11 cellular contexts compared by ENCODE assay signal in the genomic region with DNA sequence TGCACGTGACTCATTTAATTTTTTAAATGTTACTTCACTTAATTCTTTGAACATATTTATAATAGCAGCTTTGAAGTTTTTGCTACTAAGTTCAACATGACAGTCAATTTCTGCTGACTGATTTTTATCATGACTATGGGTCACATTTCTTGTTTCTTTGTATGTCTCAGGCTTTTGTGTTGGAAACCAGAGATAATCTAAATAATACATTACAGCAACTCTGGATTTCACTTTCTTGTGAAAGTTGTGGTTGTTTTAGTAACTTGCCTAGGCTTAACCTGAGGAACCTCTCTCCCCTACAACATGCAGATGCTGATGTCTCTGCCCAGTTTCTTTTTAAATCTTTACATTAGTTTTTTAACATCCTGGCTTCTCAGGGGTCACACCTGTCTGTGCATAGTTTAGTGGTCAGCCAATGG.
A peak's percentile ranks its signal among the peaks of the same experiment; 100 is the strongest.
DNase-seq lines count a peak whose midpoint lies in the region; ATAC-seq and TF ChIP-seq lines count a peak whose summit lies in the region.
"Had no signal": no experiment of that assay in that cellular context is flagged by ENCODE, and none has a peak within 500 bp of the region (broad histone marks: within the 10 kb centered on the region; RNA-seq: fewer than 3 reads in every experiment).

No MANE protein-coding gene starts in this region.

- H3K4me3 ChIP-seq in BE2C (ENCODE audit: low read depth, low read length): no peak overlapping the region

- TF ChIP-seq CTCF in BE2C (IDR thresholded peaks at IDR 0.05; ENCODE audit: low read depth, low read length): no peak

- H3K9me3 ChIP-seq in BE2C: no peaks in the 10 kb centered on the region

- DNase-seq in activated T-cell treated with anti-CD3 and anti-CD28 coated beads, Interleukin-2, amount 50 U/mL, for 72 hours: peak in 1 of 2 donors; percentile 13
- no peak for DNase-seq in activated T-cell treated with anti-CD3 and anti-CD28 coated beads, Interleukin-2, amount 50 U/mL, for 48 hours
- DNase-seq in HCEC 1CT (peak; percentile 4), BE2C (no peak), C1 segment of cervical spinal cord (lab: John Stamatoyannopoulos, UW) (no peak)
- DNase-seq in natural killer cell treated with Interleukin-12 subunit alpha and Interleukin-12 subunit beta and Interleukin-15 and Interleukin-18, amount 100 ng/mL, for 72 hours (ENCODE audit: low spot score): no peak
- DNase-seq: effector CD4-positive, alpha-beta T cell; NCI-H1105 had no signal

- H3K36me3 Mint-ChIP-seq in activated T-cell treated with anti-CD3 and anti-CD28 coated beads, Interleukin-2, amount 50 U/mL, for 72 hours (ENCODE audit: insufficient read depth in 2 of 2): peaks cover 2 to 3% of the 10 kb centered on the region in 2 donors
- no peaks in the 10 kb centered on the region for H3K36me3 Mint-ChIP-seq in stimulated activated naive CD8-positive, alpha-beta T cell treated with anti-CD3 and anti-CD28 coated beads, Interleukin-15, Interleukin-2, amounts not matched to agents 100 ng/mL and 50 ng/mL, for 24 hours (ENCODE audit: low read depth)
- no peaks in the 10 kb centered on the region for H3K36me3 Mint-ChIP-seq in natural killer cell treated with Interleukin-12 subunit alpha and Interleukin-12 subunit beta and Interleukin-15 and Interleukin-18, amount 100 ng/mL, for 72 hours

- H3K4me1 Mint-ChIP-seq in activated T-cell treated with anti-CD3 and anti-CD28 coated beads, Interleukin-2, amount 50 U/mL, for 72 hours (ENCODE audit: low read depth): peaks cover 53% of the 10 kb centered on the region
- peaks cover 52% of the 10 kb centered on the region for H3K4me1 Mint-ChIP-seq in stimulated activated naive CD8-positive, alpha-beta T cell treated with anti-CD3 and anti-CD28 coated beads, Interleukin-15, Interleukin-2, amounts not matched to agents 100 ng/mL and 50 ng/mL, for 24 hours (ENCODE audit: low read depth)
- H3K4me1 Mint-ChIP-seq in natural killer cell treated with Interleukin-12 subunit alpha and Interleukin-12 subunit beta and Interleukin-15 and Interleukin-18, amount 100 ng/mL, for 72 hours (ENCODE audit: low read depth in 2 of 2): no peaks in the 10 kb centered on the region

- H3K36me3 ChIP-seq in BE2C: no peaks in the 10 kb centered on the region

- peak overlapping the region; percentile 24 to 27 for H3K4me3 Mint-ChIP-seq in activated T-cell treated with anti-CD3 and anti-CD28 coated beads, Interleukin-2, amount 50 U/mL, for 72 hours
- peak overlapping the region; percentile 23 for H3K4me3 Mint-ChIP-seq in stimulated activated naive CD8-positive, alpha-beta T cell treated with anti-CD3 and anti-CD28 coated beads, Interleukin-15, Interleukin-2, amounts not matched to agents 100 ng/mL and 50 ng/mL, for 24 hours
- no peak overlapping the region for H3K4me3 Mint-ChIP-seq in natural killer cell treated with Interleukin-12 subunit alpha and Interleukin-12 subunit beta and Interleukin-15 and Interleukin-18, amount 100 ng/mL, for 72 hours
- H3K4me3 Mint-ChIP-seq: nephron had no signal

- peak overlapping the region; percentile 83 for H3K27ac Mint-ChIP-seq in activated T-cell treated with anti-CD3 and anti-CD28 coated beads, Interleukin-2, amount 50 U/mL, for 72 hours
- H3K27ac Mint-ChIP-seq in stimulated activated naive CD8-positive, alpha-beta T cell treated with anti-CD3 and anti-CD28 coated beads, Interleukin-15, Interleukin-2, amounts not matched to agents 100 ng/mL and 50 ng/mL, for 24 hours: peak overlapping the region; percentile 74
- H3K27ac Mint-ChIP-seq in natural killer cell treated with Interleukin-12 subunit alpha and Interleukin-12 subunit beta and Interleukin-15 and Interleukin-18, amount 100 ng/mL, for 72 hours: no peak overlapping the region
- H3K27ac Mint-ChIP-seq: nephron had no signal

- no peaks in the 10 kb centered on the region for H3K4me1 ChIP-seq in BE2C

- H3K9me3 Mint-ChIP-seq in activated T-cell treated with anti-CD3 and anti-CD28 coated beads, Interleukin-2, amount 50 U/mL, for 72 hours: peaks cover 1% of the 10 kb centered on the region in 2 donors
- H3K9me3 Mint-ChIP-seq in stimulated activated naive CD8-positive, alpha-beta T cell treated with anti-CD3 and anti-CD28 coated beads, Interleukin-15, Interleukin-2, amounts not matched to agents 100 ng/mL and 50 ng/mL, for 24 hours: no peaks in the 10 kb centered on the region
- H3K9me3 Mint-ChIP-seq in natural killer cell treated with Interleukin-12 subunit alpha and Interleukin-12 subunit beta and Interleukin-15 and Interleukin-18, amount 100 ng/mL, for 72 hours: no peaks in the 10 kb centered on the region
- H3K9me3 Mint-ChIP-seq: nephron had no signal

- peak; percentile 82 to 85 for ATAC-seq in activated T-cell treated with anti-CD3 and anti-CD28 coated beads, Interleukin-2, amount 50 U/mL, for 72 hours (replicated peaks in 1 of 2)
- peak; percentile 74 for ATAC-seq in HG03442 (IDR thresholded peaks at IDR 0.05; ENCODE audit: unreplicated experiment)
- no peak for ATAC-seq in natural killer cell treated with Interleukin-12 subunit alpha and Interleukin-12 subunit beta and Interleukin-15 and Interleukin-18, amount 100 ng/mL, for 72 hours

- peaks cover 41% of the 10 kb centered on the region for H3K27me3 Mint-ChIP-seq in activated T-cell treated with anti-CD3 and anti-CD28 coated beads, Interleukin-2, amount 50 U/mL, for 72 hours (ENCODE audit: low read depth)
- peaks cover 17% of the 10 kb centered on the region for H3K27me3 Mint-ChIP-seq in stimulated activated naive CD8-positive, alpha-beta T cell treated with anti-CD3 and anti-CD28 coated beads, Interleukin-15, Interleukin-2, amounts not matched to agents 100 ng/mL and 50 ng/mL, for 24 hours
- H3K27me3 Mint-ChIP-seq in natural killer cell treated with Interleukin-12 subunit alpha and Interleukin-12 subunit beta and Interleukin-15 and Interleukin-18, amount 100 ng/mL, for 72 hours: peaks cover 34 to 50% of the 10 kb centered on the region in 2 donors

- no peaks in the 10 kb centered on the region for H3K27me3 ChIP-seq in BE2C

Comparison
In these comparisons a context has a peak if more than half of its experiments do, and no peak if none do; other contexts are left out.
1. ATAC-seq: peak in activated T-cell treated with anti-CD3 and anti-CD28 coated beads, Interleukin-2, amount 50 U/mL, for 72 hours (2 of 2) and HG03442 (single experiment); none in natural killer cell treated with Interleukin-12 subunit alpha and Interleukin-12 subunit beta and Interleukin-15 and Interleukin-18, amount 100 ng/mL, for 72 hours (0 of 2).
2. H3K27ac Mint-ChIP-seq: peak in activated T-cell treated with anti-CD3 and anti-CD28 coated beads, Interleukin-2, amount 50 U/mL, for 72 hours (single experiment) and stimulated activated naive CD8-positive, alpha-beta T cell treated with anti-CD3 and anti-CD28 coated beads, Interleukin-15, Interleukin-2, amounts not matched to agents 100 ng/mL and 50 ng/mL, for 24 hours (single experiment); none in natural killer cell treated with Interleukin-12 subunit alpha and Interleukin-12 subunit beta and Interleukin-15 and Interleukin-18, amount 100 ng/mL, for 72 hours (0 of 2).